1 cellular context compared by ENCODE assay signal in the genomic region with DNA sequence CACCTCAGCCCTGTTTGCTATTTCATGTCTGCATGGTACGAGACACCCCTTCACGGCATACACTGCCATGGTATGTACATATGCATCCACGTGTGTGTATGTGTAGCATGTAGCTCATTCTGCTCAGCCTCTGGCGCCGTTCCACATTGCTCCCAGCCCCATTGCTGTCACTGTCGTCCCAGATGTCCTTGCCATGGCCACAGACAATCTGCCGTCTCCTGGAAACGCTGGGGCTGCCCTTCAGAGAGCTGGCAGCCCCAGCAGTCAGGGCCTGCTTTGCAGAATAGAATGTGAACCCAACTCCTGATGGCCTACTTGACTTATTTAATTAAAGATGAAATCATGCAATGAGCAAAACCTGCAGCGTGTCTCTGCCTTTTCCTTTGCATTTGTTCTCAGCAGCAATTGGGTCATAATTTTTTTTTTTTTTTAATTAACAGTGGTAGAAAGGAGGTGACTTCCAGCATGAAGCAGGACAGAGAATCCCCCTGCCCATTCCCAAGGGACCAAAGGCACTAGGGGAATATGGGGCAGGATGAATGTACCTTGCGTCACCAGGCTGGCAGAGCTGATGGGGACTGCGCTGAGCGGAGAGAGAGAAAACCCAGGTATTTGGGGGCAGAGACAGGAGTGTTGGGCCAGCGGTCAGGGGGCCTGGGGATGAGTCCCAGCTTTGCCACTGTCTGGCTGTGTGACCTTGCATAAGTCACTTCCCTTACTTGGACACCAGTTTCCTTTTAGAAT.
TF ChIP-seq lines count a peak whose summit lies in the region.

No MANE protein-coding gene starts in this region.

TF ChIP-seq in SK-N-SH treated with all-trans-retinoic acid at 6 μM for 48 hours, 23 proteins besides CTCF, POLR2A, EP300 and RAD21 (continued from another document):
- TF ChIP-seq CSRNP3 (CRISPR knock-in tag; IDR thresholded peaks at IDR 0.05) = no peak
